13 cellular contexts compared by ENCODE assay signal in the genomic region with DNA sequence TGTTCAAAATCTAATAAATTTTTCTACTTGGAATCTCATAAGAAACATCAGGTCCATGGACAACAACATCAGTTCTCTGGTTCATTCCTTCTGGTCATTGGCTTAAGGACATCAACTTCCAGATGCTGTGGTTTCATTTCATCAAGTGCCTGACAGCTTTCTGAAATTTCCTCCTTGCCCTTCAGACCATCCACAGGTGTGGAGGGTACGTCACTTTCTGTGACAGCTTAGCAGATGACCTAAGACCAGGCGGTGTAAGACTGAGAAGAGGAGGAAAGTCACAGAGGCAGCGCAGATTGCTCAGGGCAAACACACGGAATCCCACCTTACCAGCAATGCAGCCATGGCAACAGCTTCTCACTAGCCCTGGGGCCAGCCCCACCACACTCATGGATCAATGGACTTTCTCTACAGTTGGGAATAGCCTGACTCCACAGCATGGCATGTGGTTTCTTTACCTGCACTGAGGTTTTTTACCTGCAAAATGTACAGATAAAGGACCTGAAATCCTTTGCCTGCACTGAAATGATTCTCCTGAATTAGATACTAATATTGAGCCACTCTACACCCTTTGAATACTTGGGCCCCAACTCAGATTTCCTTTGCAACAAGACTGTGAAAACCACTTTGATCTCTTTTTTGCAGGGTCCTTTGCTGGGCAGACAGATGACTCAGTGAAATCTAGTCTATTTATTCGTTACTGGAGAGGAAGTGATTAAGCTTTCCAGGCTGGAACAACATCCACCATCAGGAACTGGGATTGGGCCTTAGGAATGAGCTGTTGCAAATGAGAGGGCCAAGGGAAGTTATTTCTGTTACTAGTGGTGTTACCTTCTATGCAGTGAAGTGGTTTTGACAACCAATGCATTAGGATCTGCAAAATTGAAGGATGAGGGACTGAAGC. TPM values are rescaled to one million over a fixed set of nuclear protein-coding genes. Genes with fewer than 3 reads are reported as not detected.
A peak's percentile ranks its signal among the peaks of the same experiment; 100 is the strongest.
DNase-seq lines count a peak whose midpoint lies in the region; ATAC-seq, FAIRE-seq and TF ChIP-seq lines count a peak whose summit lies in the region.
"Had no signal": no experiment of that assay in that cellular context is flagged by ENCODE, and none has a peak within 500 bp of the region (broad histone marks: within the 10 kb centered on the region; RNA-seq: fewer than 3 reads in every experiment).

No MANE protein-coding gene starts in this region.

- H3K18ac ChIP-seq in neuronal stem cell (ENCODE audit: low read length): no peak overlapping the region

- no peak overlapping the region for H3K4me3 Mint-ChIP-seq in activated B cell treated with CpG ODN at 0.5 μM for 24 hours
- H3K4me3 Mint-ChIP-seq: activated T-helper 1 cell treated with anti-CD3 and anti-CD28 coated beads, Interleukin-12 subunit alpha, Interleukin-12 subunit beta, Interleukin-2, Interleukin-4 antibody, amounts not matched to agents 30 ng/mL and 10 ng/mL and 1 ng/mL, durations not matched to agents 14 hours and 24 hours and 36 hours had no signal

- DNase-seq in GM18507 (ENCODE audit: extremely low spot score, insufficient read length, low read depth) (no peak), activated B cell treated with CpG ODN at 0.5 μM for 24 hours (no peak), neuronal stem cell (ENCODE audit: low spot score) (no peak), iPS-NIHi11 (ENCODE audit: low spot score) (no peak), HUDEP-2 (lab: John Stamatoyannopoulos, UW; ENCODE audit: unreplicated experiment in 76 of 76) (no peak), substantia nigra (lab: John Stamatoyannopoulos, UW) (no peak)
- DNase-seq in effector CD8-positive, alpha-beta T cell (lab: John Stamatoyannopoulos, UW): no peak
- DNase-seq: NCI-H446 treated with DMSO at 0.1 percent for 48 hours had no signal

- no peak overlapping the region for H2BK15ac ChIP-seq in neuronal stem cell (ENCODE audit: low read length)

- H3K4me1 ChIP-seq in neuronal stem cell (ENCODE audit: control insufficient read depth in 2 of 2, insufficient read depth in 1 of 2, low read depth in 1 of 2, low read length in 2 of 2): peaks cover 4 to 12% of the 10 kb centered on the region in 2 donors
- H3K4me1 ChIP-seq: uterus had no signal

- H3K27me3 Mint-ChIP-seq in activated B cell treated with CpG ODN at 0.5 μM for 24 hours: no peaks in the 10 kb centered on the region

- no peaks in the 10 kb centered on the region for H3K79me1 ChIP-seq in neuronal stem cell (ENCODE audit: low read depth, low read length)

- peak overlapping the region; percentile 29 for H2AFZ ChIP-seq in neuronal stem cell (ENCODE audit: low read length)

- no CpG with 5 or more reads among the region's 5 CpGs for WGBS in neuronal stem cell (ENCODE audit: extremely low coverage in 2 of 2, insufficient read length in 2 of 2, insufficient replicate concordance in 1 of 2), 2 donors

- no peaks in the 10 kb centered on the region for H3K27me3 ChIP-seq in neuronal stem cell (ENCODE audit: control insufficient read depth in 3 of 3, insufficient read depth in 3 of 3, low read depth in 1 of 3, low read length in 3 of 3)
- H3K27me3 ChIP-seq: neutrophil, uterus had no signal

- intact Hi-C loops in activated B cell treated with CpG ODN at 0.5 μM for 24 hours (cut with micrococcal nuclease): no loop called here

- H2BK120ac ChIP-seq in neuronal stem cell (ENCODE audit: low read depth, low read length): no peak overlapping the region

- no peak overlapping the region for H2BK12ac ChIP-seq in neuronal stem cell (ENCODE audit: low read length)

- H3K9ac ChIP-seq in neuronal stem cell (ENCODE audit: low read depth, low read length, poor library complexity): no peak overlapping the region

- H3K36me3 Mint-ChIP-seq in activated B cell treated with CpG ODN at 0.5 μM for 24 hours (ENCODE audit: low read depth): peaks cover under 1% of the 10 kb centered on the region

- no peak overlapping the region for H3K23ac ChIP-seq in neuronal stem cell (ENCODE audit: low read depth, low read length, poor library complexity)

- H3K27ac Mint-ChIP-seq in activated B cell treated with CpG ODN at 0.5 μM for 24 hours: peak overlapping the region; percentile 59
- H3K27ac Mint-ChIP-seq: activated T-helper 1 cell treated with anti-CD3 and anti-CD28 coated beads, Interleukin-12 subunit alpha, Interleukin-12 subunit beta, Interleukin-2, Interleukin-4 antibody, amounts not matched to agents 30 ng/mL and 10 ng/mL and 1 ng/mL, durations not matched to agents 14 hours and 24 hours and 36 hours had no signal

- peaks cover 48% of the 10 kb centered on the region for H3K4me1 Mint-ChIP-seq in activated B cell treated with CpG ODN at 0.5 μM for 24 hours

- H3K27ac ChIP-seq in neuronal stem cell (replicated peaks; ENCODE audit: low read length) (no peak overlapping the region), substantia nigra (ENCODE audit: low read depth, low read length, poor library complexity, severe bottlenecking) (no peak overlapping the region)
- H3K27ac ChIP-seq: coronary artery, neutrophil, uterus had no signal

- peak; percentile 54 for FAIRE-seq in GM18507 (lab: Jason Lieb, UNC)

- no peaks in the 10 kb centered on the region for H3K36me3 ChIP-seq in neuronal stem cell (replicated peaks in 1 of 2; ENCODE audit: control insufficient read depth in 2 of 2, insufficient read depth in 2 of 2, low read length in 2 of 2)
- H3K36me3 ChIP-seq: uterus had no signal

- H3K14ac ChIP-seq in neuronal stem cell (ENCODE audit: low read length): no peak overlapping the region

- no peak overlapping the region for H4K8ac ChIP-seq in neuronal stem cell (ENCODE audit: low read depth, low read length)

- peaks cover 2% of the 10 kb centered on the region for H3K9me3 Mint-ChIP-seq in activated B cell treated with CpG ODN at 0.5 μM for 24 hours
- H3K9me3 Mint-ChIP-seq: activated T-helper 1 cell treated with anti-CD3 and anti-CD28 coated beads, Interleukin-12 subunit alpha, Interleukin-12 subunit beta, Interleukin-2, Interleukin-4 antibody, amounts not matched to agents 30 ng/mL and 10 ng/mL and 1 ng/mL, durations not matched to agents 14 hours and 24 hours and 36 hours had no signal

- no peak overlapping the region for H2AK5ac ChIP-seq in neuronal stem cell (ENCODE audit: low read depth, low read length)

- no peak overlapping the region for H4K91ac ChIP-seq in neuronal stem cell (ENCODE audit: low read depth, low read length, poor library complexity)

- ATAC-seq in HG02763 (IDR thresholded peaks at IDR 0.05; ENCODE audit: unreplicated experiment) (peak; percentile 29), activated B cell treated with CpG ODN at 0.5 μM for 24 hours (ENCODE audit: low read depth) (peak; percentile 9)

- no peak overlapping the region for H2BK5ac ChIP-seq in neuronal stem cell (ENCODE audit: low read length)

- CTCF ChIA-PET in activated B cell treated with CpG ODN at 0.5 μM for 24 hours (lab: Charles Lee): interaction anchor here (0.7 to 7.1 kb wide), 17 partner anchors 8 to 1963 kb away, joined by 3 to 134 read pairs (median 4); no protein-coding TSS in a partner anchor

- no peak for TF ChIP-seq CTCF in activated B cell treated with CpG ODN at 0.5 μM for 24 hours (IDR thresholded peaks at IDR 0.05)

- POLR2A ChIA-PET in activated B cell treated with CpG ODN at 0.5 μM for 24 hours (lab: Charles Lee): interaction anchor here (0.7 to 4.5 kb wide), 5 partner anchors 11 to 492 kb away, joined by 5 to 31 read pairs (median 7); partner anchors contain the start of gene FEM1C

- no peak overlapping the region for H3K4me3 ChIP-seq in neuronal stem cell (ENCODE audit: low read length in 2 of 2)
- H3K4me3 ChIP-seq: coronary artery, uterus had no signal

- H3K9me3 ChIP-seq in neuronal stem cell (replicated peaks in 1 of 2; ENCODE audit: control insufficient read depth in 2 of 2, insufficient read depth in 1 of 2, low read depth in 1 of 2, low read length in 2 of 2): peaks cover 0 to 1% of the 10 kb centered on the region in 2 donors
- H3K9me3 ChIP-seq: neutrophil, uterus had no signal

- no peak overlapping the region for H3K4me2 ChIP-seq in neuronal stem cell (ENCODE audit: insufficient read depth, low read length, poor library complexity, severe bottlenecking)

- no peak overlapping the region for H3K4ac ChIP-seq in neuronal stem cell (ENCODE audit: low read length)

RNA-seq across cellular contexts. Expression of gene TICAM2, which starts 26.9 kb away (rescaled TPM):
- 12.4 and 13.3 TPM in 2 replicates for total RNA-seq in activated B cell treated with CpG ODN at 0.5 μM for 24 hours
- 0.36 TPM for polyA plus RNA-seq in neuronal stem cell (2013, experiment 1 of 2)
- 0.39 TPM for polyA plus RNA-seq in neuronal stem cell (2013, experiment 2 of 2)

RNA-seq across cellular contexts. Expression of gene FEM1C, which starts 30.8 kb away (rescaled TPM):
- total RNA-seq in activated B cell treated with CpG ODN at 0.5 μM for 24 hours: 19.1 and 19.8 TPM in 2 replicates
- 9.1 TPM for polyA plus RNA-seq in neuronal stem cell (2013, experiment 1 of 2)
- 9.3 TPM for polyA plus RNA-seq in neuronal stem cell (2013, experiment 2 of 2)

RNA-seq across cellular contexts. Expression of gene TMED7, which starts 50.4 kb away (rescaled TPM):
- 34.9 and 35.0 TPM in 2 replicates for total RNA-seq in activated B cell treated with CpG ODN at 0.5 μM for 24 hours
- 37.0 TPM for polyA plus RNA-seq in neuronal stem cell (2013, experiment 1 of 2)
- 38.5 TPM for polyA plus RNA-seq in neuronal stem cell (2013, experiment 2 of 2)
